In genomic region chr17:1725642-1726511, GRCh38 we compare ENCODE assay signal across 9 cellular contexts. TPM values are rescaled to one million over a fixed set of nuclear protein-coding genes. Genes with fewer than 3 reads are reported as not detected.
DNase-seq lines count a peak whose midpoint lies in the region; ATAC-seq and TF ChIP-seq lines count a peak whose summit lies in the region.
"Had no signal": no experiment of that assay in that cellular context is flagged by ENCODE, and none has a peak within 500 bp of the region (broad histone marks: within the 10 kb centered on the region; RNA-seq: fewer than 3 reads in every experiment).

No MANE protein-coding gene starts in this region.

- CTCF ChIA-PET in activated B cell treated with CpG ODN at 0.5 μM for 24 hours (lab: Charles Lee), result no interaction called here

- H3K4me3 ChIP-seq in HAP-1 (peak overlapping the region; percentile 51), hepatocyte (no peak overlapping the region), skeletal muscle tissue (ENCODE audit: low read length in 3 of 3) (peak overlapping the region; percentile 60 to 83 (median 78))

- H3K79me2 ChIP-seq in hepatocyte, result peaks cover 27% of the 10 kb centered on the region

- H3K27ac Mint-ChIP-seq in activated B cell treated with CpG ODN at 0.5 μM for 24 hours, result peak overlapping the region; percentile 31

- peaks cover 11% of the 10 kb centered on the region for H3K4me1 ChIP-seq in HAP-1
- peaks cover 23% of the 10 kb centered on the region for H3K4me1 ChIP-seq in hepatocyte (ENCODE audit: insufficient read depth)
- H3K4me1 ChIP-seq in skeletal muscle tissue (ENCODE audit: control insufficient read depth in 3 of 3, insufficient read depth in 3 of 3, low read length in 3 of 3), result peaks cover 38 to 65% (median 50%) of the 10 kb centered on the region in 3 donors

- no peaks in the 10 kb centered on the region for H3K27me3 ChIP-seq in HAP-1 (ENCODE audit: low read depth)
- H3K27me3 ChIP-seq in hepatocyte, result no peaks in the 10 kb centered on the region
- H3K27me3 ChIP-seq in skeletal muscle tissue (ENCODE audit: control insufficient read depth in 3 of 3, insufficient read depth in 3 of 3, low read length in 3 of 3), result no peaks in the 10 kb centered on the region

- 97% methylated on average over 50 of the region's 54 CpGs for WGBS in hepatocyte (ENCODE audit: low lambda C conversion rate, missing lambda C conversion rate)

- H3K9ac ChIP-seq in skeletal muscle tissue (ENCODE audit: low read depth in 1 of 3, low read length in 3 of 3), result peak overlapping the region in 2 of 3 donors; percentile 25 to 33

- H4K20me1 ChIP-seq in hepatocyte (ENCODE audit: insufficient read depth, poor library complexity, severe bottlenecking), result no peaks in the 10 kb centered on the region

- H3K27me3 Mint-ChIP-seq in activated B cell treated with CpG ODN at 0.5 μM for 24 hours, result no peaks in the 10 kb centered on the region

- no peaks in the 10 kb centered on the region for H3K9me2 ChIP-seq in hepatocyte (replicated peaks; ENCODE audit: insufficient read depth)

- peak overlapping the region; percentile 78 for H3K4me3 Mint-ChIP-seq in activated B cell treated with CpG ODN at 0.5 μM for 24 hours

- H3K9me3 ChIP-seq in HAP-1 (no peaks in the 10 kb centered on the region), hepatocyte (ENCODE audit: low read depth) (no peaks in the 10 kb centered on the region), skeletal muscle tissue (ENCODE audit: control insufficient read depth in 3 of 3, low read length in 3 of 3) (no peaks in the 10 kb centered on the region)

- in situ Hi-C loops in HAP-1 (cut with MboI; ENCODE audit: low sequenced_read_pairs), result no loop called here

- H2AFZ ChIP-seq in hepatocyte, result no peak overlapping the region

- peak overlapping the region; percentile 100 for H3K4me2 ChIP-seq in hepatocyte

- peaks cover 62% of the 10 kb centered on the region for H3K4me1 Mint-ChIP-seq in activated B cell treated with CpG ODN at 0.5 μM for 24 hours

- ATAC-seq in activated B cell treated with CpG ODN at 0.5 μM for 24 hours (ENCODE audit: low read depth) (no peak), HG03460 (IDR thresholded peaks at IDR 0.05; ENCODE audit: unreplicated experiment) (no peak), esophagus mucosa (no peak)

- POLR2A ChIA-PET in activated B cell treated with CpG ODN at 0.5 μM for 24 hours (lab: Charles Lee), result interaction anchor here (0.9 to 5.4 kb wide), 4 partner anchors 9 to 98 kb away, joined by 4 to 113 read pairs (median 6); no protein-coding TSS in a partner anchor

- H3K9me3 Mint-ChIP-seq in activated B cell treated with CpG ODN at 0.5 μM for 24 hours, result no peaks in the 10 kb centered on the region

- TF ChIP-seq CTCF in activated B cell treated with CpG ODN at 0.5 μM for 24 hours (IDR thresholded peaks at IDR 0.05), result no peak
- TF ChIP-seq CTCF in hepatocyte (IDR thresholded peaks at IDR 0.05; ENCODE audit: poor library complexity), result no peak

- H3K27ac ChIP-seq in hepatocyte, result no peak overlapping the region
- H3K27ac ChIP-seq in skeletal muscle tissue (ENCODE audit: low read depth, low read length), result no peak overlapping the region

- peaks cover 29% of the 10 kb centered on the region for H3K36me3 Mint-ChIP-seq in activated B cell treated with CpG ODN at 0.5 μM for 24 hours (ENCODE audit: low read depth)

- intact Hi-C loops in activated B cell treated with CpG ODN at 0.5 μM for 24 hours (cut with micrococcal nuclease), result no loop called here

- H3K36me3 ChIP-seq in HAP-1 (replicated peaks) (peaks cover 6% of the 10 kb centered on the region), hepatocyte (replicated peaks; ENCODE audit: insufficient read depth, low read depth) (no peaks in the 10 kb centered on the region), skeletal muscle tissue (ENCODE audit: control insufficient read depth in 3 of 3, insufficient read depth in 3 of 3, low read length in 3 of 3) (peaks cover 12 to 24% (median 16%) of the 10 kb centered on the region in 3 donors)

- DNase-seq in HAP-1 (ENCODE audit: low spot score in 2 of 2), result no peak
- DNase-seq in activated B cell treated with CpG ODN at 0.5 μM for 24 hours, result no peak
- no peak for DNase-seq in hepatocyte (ENCODE audit: low spot score)
- DNase-seq in NCI-H526 (lab: John Stamatoyannopoulos, UW), result no peak
- DNase-seq in RKO (ENCODE audit: low spot score), result no peak
- DNase-seq: hippocampal formation had no signal

RNA-seq across cellular contexts. Expression of gene WDR81, which starts 1.4 kb away (rescaled TPM):
- total RNA-seq in activated B cell treated with CpG ODN at 0.5 μM for 24 hours (42.7 and 48.4 TPM in 2 replicates), hepatocyte (16.9 and 24.4 TPM in 2 replicates), skeletal muscle tissue (10.4 TPM), esophagus mucosa (10.2 TPM)
- polyA plus RNA-seq in hepatocyte, result 24.0 and 27.6 TPM in 2 replicates

RNA-seq across cellular contexts. Expression of gene TLCD2, which starts 15.7 kb away (rescaled TPM):
- total RNA-seq in activated B cell treated with CpG ODN at 0.5 μM for 24 hours, result 0.02 and 0.04 TPM in 2 replicates
- total RNA-seq in hepatocyte, result 4.5 and 4.9 TPM in 2 replicates
- 2.0 and 3.0 TPM in 2 replicates for polyA plus RNA-seq in hepatocyte
- 2.1 TPM for total RNA-seq in skeletal muscle tissue
- 10.9 TPM for total RNA-seq in esophagus mucosa

RNA-seq across cellular contexts. Expression of gene SERPINF2, which starts 16.8 kb away (rescaled TPM):
- total RNA-seq in activated B cell treated with CpG ODN at 0.5 μM for 24 hours (0.82 and 1.3 TPM in 2 replicates), hepatocyte (127 and 140 TPM in 2 replicates), skeletal muscle tissue (not detected), esophagus mucosa (2.7 TPM)
- polyA plus RNA-seq in hepatocyte, result 127 and 164 TPM in 2 replicates

RNA-seq across cellular contexts. Expression of gene SERPINF1, which starts 36.0 kb away (rescaled TPM):
- total RNA-seq in activated B cell treated with CpG ODN at 0.5 μM for 24 hours, result 8.7 and 14.8 TPM in 2 replicates
- total RNA-seq in hepatocyte, result 1,201 and 1,404 TPM in 2 replicates
- 739 and 774 TPM in 2 replicates for polyA plus RNA-seq in hepatocyte
- total RNA-seq in skeletal muscle tissue, result 328 TPM
- total RNA-seq in esophagus mucosa, result 28.4 TPM

RNA-seq across cellular contexts. Expression of gene PRPF8, which starts 41.2 kb away (rescaled TPM):
- 401 and 442 TPM in 2 replicates for total RNA-seq in activated B cell treated with CpG ODN at 0.5 μM for 24 hours
- 100 and 107 TPM in 2 replicates for total RNA-seq in hepatocyte
- polyA plus RNA-seq in hepatocyte, result 119 and 125 TPM in 2 replicates
- total RNA-seq in skeletal muscle tissue, result 96.0 TPM
- total RNA-seq in esophagus mucosa, result 171 TPM

Comparison
In these comparisons a context has a peak if more than half of its experiments do, and no peak if none do; other contexts are left out.
1. RNA of gene SERPINF2, which starts 16.8 kb away (total RNA-seq): 127 to 140 TPM in hepatocyte; 2.7 TPM in esophagus mucosa (single experiment), 0.82 to 1.3 TPM in activated B cell treated with CpG ODN at 0.5 μM for 24 hours and not detected in skeletal muscle tissue (single experiment); every median in the first group is over 10 times any median in the second.